In the genomic region with DNA sequence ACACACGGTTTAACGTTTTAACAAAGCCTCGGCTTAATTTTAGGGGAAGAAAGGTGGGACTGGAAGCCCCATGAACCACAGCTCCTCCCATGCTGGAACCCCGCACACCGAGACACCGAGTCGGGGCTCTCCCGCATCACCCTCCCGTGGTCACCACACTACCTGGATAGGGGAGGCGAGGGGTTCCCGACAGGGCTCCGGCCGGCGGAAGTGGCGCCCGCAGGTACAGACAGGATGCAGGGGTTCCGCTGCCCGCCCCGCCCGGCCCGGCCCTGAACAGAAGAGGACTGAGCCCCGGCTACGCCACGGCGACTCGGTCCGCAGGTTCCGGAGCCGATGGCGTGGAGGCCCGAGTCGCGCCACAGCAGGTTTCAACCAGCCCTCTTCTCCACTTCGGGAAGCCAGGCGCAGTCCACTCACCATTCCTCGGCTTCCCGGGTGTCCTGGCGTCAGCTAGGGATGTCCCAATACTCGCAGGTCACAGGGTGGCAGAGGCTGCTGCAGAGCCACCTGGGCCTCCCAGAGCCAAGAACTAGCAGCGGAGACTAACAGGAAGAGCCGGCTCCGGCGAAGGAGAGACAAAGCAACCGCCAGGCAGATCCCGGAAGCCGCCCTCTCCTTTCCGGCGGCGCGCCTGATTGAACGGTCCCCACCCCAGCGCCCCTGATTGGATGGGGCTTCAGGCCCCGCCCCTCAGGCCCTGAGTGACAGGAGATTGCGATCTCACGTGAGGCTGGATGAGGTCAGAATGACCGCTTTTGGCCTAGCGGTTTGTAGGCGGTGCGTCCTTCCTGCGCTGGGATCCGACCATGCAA, we compare ENCODE assay signal across 8 cellular contexts. TPM values are rescaled to one million over a fixed set of nuclear protein-coding genes. Genes with fewer than 3 reads are reported as not detected.
DNase-seq lines count a peak whose midpoint lies in the region; TF ChIP-seq lines count a peak whose summit lies in the region.

A gene (minus strand): TSS at position 580 of the 815 bp plus-strand sequence. CDS start 157 bp downstream, at position 423.

- TF ChIP-seq POLR2A in suprapubic skin (IDR thresholded peaks at IDR 0.05) = peak in 1 of 2 donors; percentile 84

- peak within 1 kb of the TSS; percentile 94 for H3K27ac Mint-ChIP-seq in HFFc6
- peak within 1 kb of the TSS; percentile 90 for H3K27ac Mint-ChIP-seq in activated naive CD4-positive, alpha-beta T cell treated with anti-CD3 and anti-CD28 coated beads for 36 hours

- in situ Hi-C loops in SK-MEL-5 (cut with HindIII; ENCODE audit: low pct_unique_long_range_greater_than_20kb, low sequenced_read_pairs) = no loop called here

- peaks cover 46% of the 10 kb centered on the region for H3K9me3 Mint-ChIP-seq in HFFc6
- peaks cover 29% of the 10 kb centered on the region for H3K9me3 Mint-ChIP-seq in activated naive CD4-positive, alpha-beta T cell treated with anti-CD3 and anti-CD28 coated beads for 36 hours

- CTCF ChIA-PET in activated naive CD4-positive, alpha-beta T cell treated with anti-CD3 and anti-CD28 coated beads for 36 hours (lab: Charles Lee) = no interaction called here

- peaks cover 40% of the 10 kb centered on the region for H3K36me3 Mint-ChIP-seq in HFFc6 (ENCODE audit: low read depth)
- peaks cover 44% of the 10 kb centered on the region for H3K36me3 Mint-ChIP-seq in activated naive CD4-positive, alpha-beta T cell treated with anti-CD3 and anti-CD28 coated beads for 36 hours (ENCODE audit: low read depth)

- DNase-seq in GM04504 (ENCODE audit: low read depth) (peak; percentile 91), HFFc6 (peak; percentile 93), NAMALWA (ENCODE audit: low spot score) (peak; percentile 98), SK-MEL-5 (ENCODE audit: low read depth, low spot score) (peak; percentile 92), globus pallidus (ENCODE audit: low spot score) (peak; percentile 96), nucleus accumbens (lab: John Stamatoyannopoulos, UW) (peak; percentile 71 to 99 (median 95)), suprapubic skin (ENCODE audit: low spot score in 2 of 2) (peak; percentile 98)
- DNase-seq in activated naive CD4-positive, alpha-beta T cell treated with anti-CD3 and anti-CD28 coated beads for 36 hours = peak; percentile 97

- WGBS in suprapubic skin = 0% methylated on average over 26 of the region's 61 CpGs

- peaks cover 31% of the 10 kb centered on the region for H3K36me3 ChIP-seq in suprapubic skin

- intact Hi-C loops in activated naive CD4-positive, alpha-beta T cell treated with anti-CD3 and anti-CD28 coated beads for 36 hours (cut with micrococcal nuclease) = loop anchor here (1.0 to 5.0 kb wide), 6 partner anchors 26 to 773 kb away; a partner anchor contains a TSS

- peak within 1 kb of the TSS; percentile 95 for H3K4me3 Mint-ChIP-seq in HFFc6
- peak within 1 kb of the TSS; percentile 88 for H3K4me3 Mint-ChIP-seq in activated naive CD4-positive, alpha-beta T cell treated with anti-CD3 and anti-CD28 coated beads for 36 hours

- TF ChIP-seq EP300 in suprapubic skin (IDR thresholded peaks at IDR 0.05) = no peak

- H3K4me1 Mint-ChIP-seq in HFFc6 (ENCODE audit: low read depth) = peaks cover 19% of the 10 kb centered on the region
- H3K4me1 Mint-ChIP-seq in activated naive CD4-positive, alpha-beta T cell treated with anti-CD3 and anti-CD28 coated beads for 36 hours (ENCODE audit: low read depth) = peaks cover 17% of the 10 kb centered on the region

- TF ChIP-seq CTCF in HFFc6 (IDR thresholded peaks at IDR 0.05) (no peak), suprapubic skin (IDR thresholded peaks at IDR 0.05) (no peak)

- peaks cover 18% of the 10 kb centered on the region for H3K4me1 ChIP-seq in suprapubic skin

- peak within 1 kb of the TSS; percentile 87 for H3K4me3 ChIP-seq in suprapubic skin

- H3K27me3 ChIP-seq in suprapubic skin = no peaks in the 10 kb centered on the region

- peaks cover 14% of the 10 kb centered on the region for H3K9me3 ChIP-seq in suprapubic skin

- peak within 1 kb of the TSS; percentile 78 for H3K27ac ChIP-seq in suprapubic skin

- no peaks in the 10 kb centered on the region for H3K27me3 Mint-ChIP-seq in HFFc6 (ENCODE audit: insufficient read depth)
- peaks cover 12% of the 10 kb centered on the region for H3K27me3 Mint-ChIP-seq in activated naive CD4-positive, alpha-beta T cell treated with anti-CD3 and anti-CD28 coated beads for 36 hours (ENCODE audit: low read depth)

RNA-seq across cellular contexts. Expression of the gene that starts here (rescaled TPM):
- 1 to 10 TPM; 4.4 to 5.4 (median 4.8) TPM for total RNA-seq in HFFc6 (2021; fragmentation: NEBNext Ultra II Directional; extraction: Animal tissue kit (Norgen Biotek cat#: 25700))
- 7.8 and 8.3 TPM in 2 replicates for total RNA-seq in SK-MEL-5 (2014; rRNA removed; shearing (Covaris generic))
- 3.8 and 4.5 TPM in 2 replicates for polyA plus RNA-seq in SK-MEL-5 (2015; cell fraction: cytosol; rRNA removed)
- 0.84 and 1.8 TPM in 2 replicates for polyA plus RNA-seq in SK-MEL-5 (2015; cell fraction: nucleus; rRNA removed)
- 1 to 10 TPM; 8.2 to 8.4 TPM for total RNA-seq in activated naive CD4-positive, alpha-beta T cell treated with anti-CD3 and anti-CD28 coated beads for 36 hours
- total RNA-seq in suprapubic skin = 10 to 100 TPM in 1 of 4 donors, 1 to 10 TPM in 3; 4.6 to 10.5 (median 5.8) TPM

Comparison
In these comparisons a context has a peak if more than half of its experiments do, and no peak if none do; other contexts are left out.
1. Peak in every context shown above with its lines: DNase-seq, H3K4me3 ChIP-seq and H3K27ac ChIP-seq.